ENCODE assay signal across 1 cellular context in genomic region chr9:128203842-128204551, GRCh38.
TF ChIP-seq lines count a peak whose summit lies in the region.

No MANE protein-coding gene starts in this region.

TF ChIP-seq in K562, 482 proteins besides CTCF, POLR2A, EP300 and RAD21 (continued from another document and continues in another):
- TF ChIP-seq NR1H2 (CRISPR knock-in tag; IDR thresholded peaks at IDR 0.05) (no peak), ZBTB34 (CRISPR knock-in tag; IDR thresholded peaks at IDR 0.05) (no peak), FOS (IDR thresholded peaks at IDR 0.05; ENCODE audit: extremely low read depth, insufficient read length) (no peak), ZNF347 (CRISPR knock-in tag; IDR thresholded peaks at IDR 0.05; ENCODE audit: low read depth) (no peak), PHF21A (IDR thresholded peaks at IDR 0.05; ENCODE audit: borderline replicate concordance, low read depth) (no peak), ARID3B (CRISPR knock-in tag; IDR thresholded peaks at IDR 0.05; ENCODE audit: borderline replicate concordance) (peak; percentile 93; the same call in 1 of the 2 replicates), NFIX (CRISPR knock-in tag; IDR thresholded peaks at IDR 0.05; ENCODE audit: low read depth) (no peak), ZFP91 (CRISPR knock-in tag; IDR thresholded peaks at IDR 0.05) (no peak), HMG20B (CRISPR knock-in tag; IDR thresholded peaks at IDR 0.05) (no peak), STAT5A (IDR thresholded peaks at IDR 0.05; ENCODE audit: borderline replicate concordance, low read length) (no peak), ZBTB9 (CRISPR knock-in tag; IDR thresholded peaks at IDR 0.05) (peak; percentile 82; the same call in 1 of the 2 replicates), DDX20 (tag; IDR thresholded peaks at IDR 0.05; ENCODE audit: low read depth) (no peak), ZC3H8 (IDR thresholded peaks at IDR 0.05) (no peak), SMARCC2 (IDR thresholded peaks at IDR 0.05; ENCODE audit: low read depth) (peak; percentile 66; the same call in 1 of the 2 replicates), POLR2AphosphoS2 (IDR thresholded peaks at IDR 0.05; ENCODE audit: low read length) (no peak), XRCC5 (IDR thresholded peaks at IDR 0.05; ENCODE audit: low read depth, low read length) (no peak), TAL1 (IDR thresholded peaks at IDR 0.05) (no peak), YBX1 (IDR thresholded peaks at IDR 0.05) (no peak), GABPB1 (CRISPR knock-in tag; IDR thresholded peaks at IDR 0.05) (no peak), DNMT1 (IDR thresholded peaks at IDR 0.05) (no peak), ELF2 (CRISPR knock-in tag; IDR thresholded peaks at IDR 0.05) (no peak), SNRNP70 (optimal IDR thresholded peaks at IDR 0.05; ENCODE audit: low read depth, low read length) (no peak), ASH1L (IDR thresholded peaks at IDR 0.05; ENCODE audit: borderline replicate concordance, low read depth, partially characterized antibody) (no peak), NR2C2 (CRISPR knock-in tag; IDR thresholded peaks at IDR 0.05) (no peak), NR2C2 (tag; IDR thresholded peaks at IDR 0.05) (no peak), HMGN3 (IDR thresholded peaks at IDR 0.05; ENCODE audit: borderline replicate concordance, extremely low read depth, insufficient read length, low read depth, low read length) (no peak), DMBX1 (CRISPR knock-in tag; IDR thresholded peaks at IDR 0.05; ENCODE audit: borderline replicate concordance) (peak; percentile 46; the same call in 1 of the 2 replicates), MEF2D (tag; conservative IDR thresholded peaks at IDR 0.05; ENCODE audit: low read depth) (no peak), FOXK1 (CRISPR knock-in tag; IDR thresholded peaks at IDR 0.05; ENCODE audit: borderline replicate concordance) (no peak), TARDBP (IDR thresholded peaks at IDR 0.05) (0 out of 2 replicates have a peak, but pooled peaks have one; percentile 1), TFE3 (CRISPR knock-in tag; IDR thresholded peaks at IDR 0.05) (no peak), TOE1 (IDR thresholded peaks at IDR 0.05; ENCODE audit: borderline replicate concordance) (no peak), TOE1 (CRISPR knock-in tag; IDR thresholded peaks at IDR 0.05; ENCODE audit: borderline replicate concordance, low read depth) (no peak), LEF1 (IDR thresholded peaks at IDR 0.05) (no peak), ZKSCAN8 (CRISPR knock-in tag; IDR thresholded peaks at IDR 0.05) (no peak), NR0B1 (IDR thresholded peaks at IDR 0.05; ENCODE audit: partially characterized antibody) (no peak), BCOR (IDR thresholded peaks at IDR 0.05) (no peak; the same call in 1 of the 2 replicates), ARID3A (IDR thresholded peaks at IDR 0.05; ENCODE audit: borderline replicate concordance, low read depth, low read length) (no peak), MAZ (CRISPR knock-in tag; conservative IDR thresholded peaks at IDR 0.05 in 1 of 2, IDR thresholded peaks at IDR 0.05 in 1 of 2) (peak; percentile 60 to 84; a peak in 3 of 4 replicates), CBX2 (IDR thresholded peaks at IDR 0.05; ENCODE audit: insufficient read depth, low read length, poor library complexity, severe bottlenecking) (no peak), ZNF134 (CRISPR knock-in tag; conservative IDR thresholded peaks at IDR 0.05) (no peak), CREM (IDR thresholded peaks at IDR 0.05; ENCODE audit: low read depth) (no peak), ZFX (CRISPR knock-in tag; IDR thresholded peaks at IDR 0.05) (no peak), MTA1 (IDR thresholded peaks at IDR 0.05; ENCODE audit: borderline replicate concordance) (0 out of 2 replicates have a peak, but pooled peaks have one; percentile 63), JUND (IDR thresholded peaks at IDR 0.05; ENCODE audit: borderline replicate concordance, low read depth, low read length) (peak; percentile 76), JUND (tag; IDR thresholded peaks at IDR 0.05; ENCODE audit: borderline replicate concordance, low read depth, low read length) (peak; percentile 53; the same call in 1 of the 3 replicates), TAF1 (IDR thresholded peaks at IDR 0.05; ENCODE audit: control insufficient read depth, extremely low read depth, insufficient read depth, low read length, severe bottlenecking) (no peak), ZNF197 (CRISPR knock-in tag; IDR thresholded peaks at IDR 0.05; ENCODE audit: low read depth) (no peak), RBM17 (IDR thresholded peaks at IDR 0.05; ENCODE audit: borderline replicate concordance, low read depth, low read length) (no peak), ZNF224 (CRISPR knock-in tag; IDR thresholded peaks at IDR 0.05) (no peak), CHD4 (IDR thresholded peaks at IDR 0.05; ENCODE audit: insufficient read depth, insufficient replicate concordance, low read depth, low read length, poor library complexity, severe bottlenecking) (no peak), SIRT6 (IDR thresholded peaks at IDR 0.05; ENCODE audit: low read depth, low read length) (no peak), ZKSCAN3 (CRISPR knock-in tag; IDR thresholded peaks at IDR 0.05) (no peak), KDM1A (IDR thresholded peaks at IDR 0.05) (no peak), HSF4 (CRISPR knock-in tag; IDR thresholded peaks at IDR 0.05; ENCODE audit: borderline replicate concordance) (no peak), ZNF507 (tag; conservative IDR thresholded peaks at IDR 0.05) (no peak), FOXA1 (IDR thresholded peaks at IDR 0.05; ENCODE audit: borderline replicate concordance) (no peak), ETV6 (IDR thresholded peaks at IDR 0.05; ENCODE audit: borderline replicate concordance in 1 of 2, low read depth in 2 of 2, low read length in 1 of 2) (no peak), ETV6 (CRISPR knock-in tag; IDR thresholded peaks at IDR 0.05; ENCODE audit: borderline replicate concordance) (no peak), USF2 (CRISPR knock-in tag; IDR thresholded peaks at IDR 0.05) (no peak), ZNF174 (CRISPR knock-in tag; IDR thresholded peaks at IDR 0.05) (no peak), E2F3 (CRISPR knock-in tag; IDR thresholded peaks at IDR 0.05) (peak; percentile 66; the same call in 1 of the 2 replicates), DACH1 (IDR thresholded peaks at IDR 0.05; ENCODE audit: partially characterized antibody) (no peak), PREB (CRISPR knock-in tag; IDR thresholded peaks at IDR 0.05) (no peak)
